ENCODE assay signal across 1 cellular context in genomic region chr19:45640849-45641273, GRCh38.
TF ChIP-seq lines count a peak whose summit lies in the region.

No MANE protein-coding gene starts in this region.

TF ChIP-seq in HepG2, 621 proteins besides CTCF, POLR2A, EP300 and RAD21 (continues in another document):
- TF ChIP-seq BRD4 (CRISPR knock-in tag; IDR thresholded peaks at IDR 0.05) = no peak
- no peak for TF ChIP-seq CREB1 (IDR thresholded peaks at IDR 0.05)
- 0 out of 2 replicates have a peak, but pooled peaks have one; percentile 35 for TF ChIP-seq CREB1 (CRISPR knock-in tag; IDR thresholded peaks at IDR 0.05)
- TF ChIP-seq PRDM15 (CRISPR knock-in tag; IDR thresholded peaks at IDR 0.05) = no peak
- no peak for TF ChIP-seq ARID3A (IDR thresholded peaks at IDR 0.05; ENCODE audit: low read depth, low read length)
- TF ChIP-seq PLRG1 (conservative IDR thresholded peaks at IDR 0.05) = no peak
- peak; percentile 55 for TF ChIP-seq ZBTB33 (CRISPR knock-in tag; IDR thresholded peaks at IDR 0.05)
- TF ChIP-seq POGZ (CRISPR knock-in tag; IDR thresholded peaks at IDR 0.05) = no peak
- no peak for TF ChIP-seq CSRNP1 (CRISPR knock-in tag; IDR thresholded peaks at IDR 0.05)
- no peak for TF ChIP-seq HNRNPLL (IDR thresholded peaks at IDR 0.05; ENCODE audit: low read depth, low read length, poor library complexity, severe bottlenecking)
- no peak for TF ChIP-seq ZNF530 (CRISPR knock-in tag; IDR thresholded peaks at IDR 0.05; ENCODE audit: low read depth)
- peak in 1 of 2 experiments; percentile 14; a peak in 1 of 4 replicates for TF ChIP-seq KLF16 (CRISPR knock-in tag; IDR thresholded peaks at IDR 0.05)
- no peak for TF ChIP-seq HIC2 (CRISPR knock-in tag; IDR thresholded peaks at IDR 0.05; ENCODE audit: low read depth)
- no peak for TF ChIP-seq CENPBD1 (CRISPR knock-in tag; IDR thresholded peaks at IDR 0.05; ENCODE audit: borderline replicate concordance, low read depth)
- TF ChIP-seq STAG1 (CRISPR knock-in tag; IDR thresholded peaks at IDR 0.05) = no peak
- peak; percentile 3 for TF ChIP-seq RBM39 (IDR thresholded peaks at IDR 0.05; ENCODE audit: low read depth, low read length, poor library complexity, severe bottlenecking)
- TF ChIP-seq ZNF335 (CRISPR knock-in tag; IDR thresholded peaks at IDR 0.05) = no peak
- no peak for TF ChIP-seq ISL2 (CRISPR knock-in tag; IDR thresholded peaks at IDR 0.05)
- no peak for TF ChIP-seq BCL6 (CRISPR knock-in tag; IDR thresholded peaks at IDR 0.05)
- TF ChIP-seq KLF9 (CRISPR knock-in tag; IDR thresholded peaks at IDR 0.05; ENCODE audit: low read depth) = no peak
- TF ChIP-seq PITX1 (CRISPR knock-in tag; IDR thresholded peaks at IDR 0.05) = no peak
- TF ChIP-seq NCOR1 (IDR thresholded peaks at IDR 0.05; ENCODE audit: borderline replicate concordance, low read length) = no peak
- no peak for TF ChIP-seq ZNF552 (CRISPR knock-in tag; IDR thresholded peaks at IDR 0.05; ENCODE audit: borderline replicate concordance)
- TF ChIP-seq AGO2 (optimal IDR thresholded peaks at IDR 0.05; ENCODE audit: low read depth, low read length) = no peak
- no peak for TF ChIP-seq TRIM22 (IDR thresholded peaks at IDR 0.05)
- TF ChIP-seq ATF6 (CRISPR knock-in tag; conservative IDR thresholded peaks at IDR 0.05) = no peak
- TF ChIP-seq ELF3 (CRISPR knock-in tag; IDR thresholded peaks at IDR 0.05) = no peak
- TF ChIP-seq PHF20 (CRISPR knock-in tag; IDR thresholded peaks at IDR 0.05) = no peak
- TF ChIP-seq U2AF1 (optimal IDR thresholded peaks at IDR 0.05; ENCODE audit: low read depth, low read length) = no peak
- no peak for TF ChIP-seq GABPA (IDR thresholded peaks at IDR 0.05; ENCODE audit: low read depth, low read length)
- no peak for TF ChIP-seq GABPA (CRISPR knock-in tag; IDR thresholded peaks at IDR 0.05; ENCODE audit: low read depth)
- no peak for TF ChIP-seq RNF2 (conservative IDR thresholded peaks at IDR 0.05; ENCODE audit: low read depth)
- no peak for TF ChIP-seq GRHL1 (CRISPR knock-in tag; conservative IDR thresholded peaks at IDR 0.05)
- TF ChIP-seq ATF7-NPFF (CRISPR knock-in tag; IDR thresholded peaks at IDR 0.05; ENCODE audit: low read depth) = no peak
- no peak for TF ChIP-seq SOX13 (IDR thresholded peaks at IDR 0.05)
- TF ChIP-seq SOX13 (CRISPR knock-in tag; conservative IDR thresholded peaks at IDR 0.05 in 1 of 2, IDR thresholded peaks at IDR 0.05 in 1 of 2) = no peak
- no peak for TF ChIP-seq ZNF367 (CRISPR knock-in tag; IDR thresholded peaks at IDR 0.05; ENCODE audit: borderline replicate concordance)
- no peak for TF ChIP-seq SP1 (IDR thresholded peaks at IDR 0.05)
- TF ChIP-seq SP1 (CRISPR knock-in tag; IDR thresholded peaks at IDR 0.05) = 0 out of 2 replicates have a peak, but pooled peaks have one; percentile 16
- TF ChIP-seq ZNF605 (CRISPR knock-in tag; IDR thresholded peaks at IDR 0.05) = peak; percentile 5; the same call in 1 of the 2 replicates
- TF ChIP-seq ZNF83 (CRISPR knock-in tag; IDR thresholded peaks at IDR 0.05; ENCODE audit: borderline replicate concordance) = no peak
- no peak for TF ChIP-seq SETDB1 (CRISPR knock-in tag; IDR thresholded peaks at IDR 0.05; ENCODE audit: borderline replicate concordance)
- TF ChIP-seq SOX5 (CRISPR knock-in tag; IDR thresholded peaks at IDR 0.05; ENCODE audit: borderline replicate concordance) = no peak
- no peak for TF ChIP-seq ZNF775 (CRISPR knock-in tag; IDR thresholded peaks at IDR 0.05; ENCODE audit: borderline replicate concordance)
- no peak for TF ChIP-seq SMAD9 (CRISPR knock-in tag; IDR thresholded peaks at IDR 0.05)
- TF ChIP-seq ZBTB20 (CRISPR knock-in tag; IDR thresholded peaks at IDR 0.05; ENCODE audit: borderline replicate concordance, low read depth) = no peak
- no peak for TF ChIP-seq BRCA1 (CRISPR knock-in tag; IDR thresholded peaks at IDR 0.05)
- no peak for TF ChIP-seq CSRNP2 (CRISPR knock-in tag; conservative IDR thresholded peaks at IDR 0.05; ENCODE audit: low read depth)
